Comparison of ENCODE assay signal across 8 cellular contexts in genomic region chr7:19713676-19714075, GRCh38. TPM values are rescaled to one million over a fixed set of nuclear protein-coding genes. Genes with fewer than 3 reads are reported as not detected.
A peak's percentile ranks its signal among the peaks of the same experiment; 100 is the strongest.
DNase-seq lines count a peak whose midpoint lies in the region; ATAC-seq and TF ChIP-seq lines count a peak whose summit lies in the region.

No MANE protein-coding gene starts in this region.

- peak; percentile 42 for TF ChIP-seq CTCF in coronary artery (IDR thresholded peaks at IDR 0.05)

- ATAC-seq in naive thymus-derived CD4-positive, alpha-beta T cell: no peak

- intact Hi-C loops in naive thymus-derived CD4-positive, alpha-beta T cell (cut with micrococcal nuclease): loop anchor here (1.0 to 5.0 kb wide), 4 partner anchors 459 to 885 kb away; no protein-coding TSS in a partner anchor

- no peak overlapping the region for H3K4me3 Mint-ChIP-seq in naive thymus-derived CD4-positive, alpha-beta T cell

- DNase-seq in DMS 273 (lab: John Stamatoyannopoulos, UW; ENCODE audit: unreplicated experiment) (peak; percentile 73), DMS 273 treated with DMSO at 0.1 percent for 48 hours (lab: John Stamatoyannopoulos, UW) (no peak), HT1080 (ENCODE audit: low read depth) (peak; percentile 38), SKM-1 (lab: John Stamatoyannopoulos, UW; ENCODE audit: unreplicated experiment) (peak; percentile 12), coronary artery (ENCODE audit: low spot score) (no peak), GM19240 (ENCODE audit: insufficient read length, low spot score) (no peak)
- DNase-seq in naive thymus-derived CD4-positive, alpha-beta T cell: peak in 7 of 9 donors; percentile 15 to 59 (median 52)
- DNase-seq in activated effector memory CD4-positive, alpha-beta T cell treated with Interleukin-2 at 50 U/mL for 16 hours: no peak

- peak overlapping the region in 1 of 9 donors; percentile 65 for H3K27ac Mint-ChIP-seq in naive thymus-derived CD4-positive, alpha-beta T cell

- no peaks in the 10 kb centered on the region for H3K36me3 Mint-ChIP-seq in naive thymus-derived CD4-positive, alpha-beta T cell

- H3K27me3 Mint-ChIP-seq in naive thymus-derived CD4-positive, alpha-beta T cell: peaks cover 0 to 21% (median 0%) of the 10 kb centered on the region in 5 donors

- H3K27ac ChIP-seq in coronary artery: no peak overlapping the region
- H3K27ac ChIP-seq in naive thymus-derived CD4-positive, alpha-beta T cell (ENCODE audit: low read depth, low read length): no peak overlapping the region

- no peaks in the 10 kb centered on the region for H3K9me3 Mint-ChIP-seq in naive thymus-derived CD4-positive, alpha-beta T cell

- POLR2A ChIA-PET in naive thymus-derived CD4-positive, alpha-beta T cell (lab: Charles Lee): interaction anchor here (1.4 kb wide), 1 partner anchor 885 kb away, joined by 5 read pairs; no protein-coding TSS in a partner anchor

- H3K27me3 ChIP-seq in naive thymus-derived CD4-positive, alpha-beta T cell (ENCODE audit: control insufficient read depth in 2 of 2, insufficient read depth in 2 of 2, low read length in 2 of 2): no peaks in the 10 kb centered on the region

- H3K4me1 ChIP-seq in naive thymus-derived CD4-positive, alpha-beta T cell (ENCODE audit: control insufficient read depth in 2 of 2, insufficient read depth in 2 of 2, low read length in 2 of 2): peaks cover 7% of the 10 kb centered on the region in 2 donors

- no peaks in the 10 kb centered on the region for H3K36me3 ChIP-seq in naive thymus-derived CD4-positive, alpha-beta T cell (ENCODE audit: control insufficient read depth in 2 of 3, insufficient read depth in 3 of 3, low read length in 3 of 3)

- CTCF ChIA-PET in naive thymus-derived CD4-positive, alpha-beta T cell (lab: Charles Lee): interaction anchor here (0.7 to 3.8 kb wide), 9 partner anchors 9 to 885 kb away, joined by 3 to 57 read pairs (median 3); no protein-coding TSS in a partner anchor

- H3K4me1 Mint-ChIP-seq in naive thymus-derived CD4-positive, alpha-beta T cell: peaks cover 7 to 25% (median 15%) of the 10 kb centered on the region in 7 donors

- H3K4me3 ChIP-seq in coronary artery: no peak overlapping the region
- H3K4me3 ChIP-seq in naive thymus-derived CD4-positive, alpha-beta T cell (ENCODE audit: low read length): no peak overlapping the region

- H3K9me3 ChIP-seq in naive thymus-derived CD4-positive, alpha-beta T cell (ENCODE audit: control insufficient read depth in 2 of 3, low read length in 3 of 3): no peaks in the 10 kb centered on the region

RNA-seq across cellular contexts. Expression of gene POLR1F, which starts 4.8 kb away (rescaled TPM):
- total RNA-seq in HT1080 (2014; rRNA removed; shearing (Covaris generic)): 27.7 and 29.0 TPM in 2 replicates
- 22.9 and 26.7 TPM in 2 replicates for polyA plus RNA-seq in HT1080 (2015; cell fraction: cytosol; rRNA removed)
- polyA plus RNA-seq in HT1080 (2015; cell fraction: nucleus; rRNA removed): 33.1 and 33.7 TPM in 2 replicates
- total RNA-seq in naive thymus-derived CD4-positive, alpha-beta T cell: 10 to 100 TPM; 11.8 to 27.3 (median 19.0) TPM
- 10 to 100 TPM; 30.9 to 40.1 TPM for polyA plus RNA-seq in naive thymus-derived CD4-positive, alpha-beta T cell

RNA-seq across cellular contexts. Expression of gene TMEM196, which starts 59.7 kb away (rescaled TPM):
- not detected in 2 replicates for total RNA-seq in HT1080 (2014; rRNA removed; shearing (Covaris generic))
- polyA plus RNA-seq in HT1080 (2015; cell fraction: cytosol; rRNA removed): not detected in 2 replicates
- not detected in 2 replicates for polyA plus RNA-seq in HT1080 (2015; cell fraction: nucleus; rRNA removed)
- total RNA-seq in naive thymus-derived CD4-positive, alpha-beta T cell: not detected
- not detected for polyA plus RNA-seq in naive thymus-derived CD4-positive, alpha-beta T cell

Comparison
In these comparisons a context has a peak if more than half of its experiments do, and no peak if none do; other contexts are left out.
1. DNase-seq: peak in DMS 273 (single experiment), HT1080 (single experiment), SKM-1 (single experiment) and naive thymus-derived CD4-positive, alpha-beta T cell (7 of 9); none in DMS 273 treated with DMSO at 0.1 percent for 48 hours (single experiment), coronary artery (single experiment), GM19240 (single experiment) and activated effector memory CD4-positive, alpha-beta T cell treated with Interleukin-2 at 50 U/mL for 16 hours (single experiment).